Comparison of ENCODE assay signal across 25 cellular contexts in genomic region chr2:140814141-140814540, GRCh38.
"Had no signal": no experiment of that assay in that cellular context is flagged by ENCODE, and none has a peak within 500 bp of the region (broad histone marks: within the 10 kb centered on the region; RNA-seq: fewer than 3 reads in every experiment).

No MANE protein-coding gene starts in this region.

- H3K36me3 Mint-ChIP-seq: stimulated activated effector memory CD8-positive, alpha-beta T cell treated with anti-CD3 and anti-CD28 coated beads, Interleukin-12 subunit alpha, Interleukin-12 subunit beta, amount 100 ng/mL, for 72 hours had no signal

- H3K27ac Mint-ChIP-seq: activated CD8-positive, alpha-beta T cell treated with anti-CD3 and anti-CD28 coated beads, Interleukin-2, amount 10 ng/mL, durations not matched to agents 7 days and 5 days; activated T-helper 1 cell treated with anti-CD3 and anti-CD28 coated beads, Interleukin-12 subunit alpha, Interleukin-12 subunit beta, Interleukin-2, Interleukin-4 antibody, amounts not matched to agents 30 ng/mL and 10 ng/mL and 1 ng/mL, durations not matched to agents 14 hours and 24 hours and 36 hours; brain; natural killer cell; stimulated activated effector memory CD8-positive, alpha-beta T cell treated with anti-CD3 and anti-CD28 coated beads, Interleukin-12 subunit alpha, Interleukin-12 subunit beta, amount 100 ng/mL, for 72 hours; stimulated activated naive CD8-positive, alpha-beta T cell treated with anti-CD3 and anti-CD28 coated beads, Interleukin-15, amount 100 ng/mL, for 72 hours had no signal

- H3K27me3 ChIP-seq: heart right ventricle, tibial artery had no signal

- H3K9me3 ChIP-seq: tibial artery had no signal

- H3K4me1 ChIP-seq: heart right ventricle, tibial artery had no signal

- H3K4me3 ChIP-seq: heart right ventricle, tibial artery had no signal

- ATAC-seq: activated CD4-positive, CD25-positive, alpha-beta regulatory T cell treated with anti-CD3 and anti-CD28 coated beads, Interleukin-2, amount 50 U/mL, for 24 hours; activated CD8-positive, alpha-beta T cell treated with anti-CD3 and anti-CD28 coated beads, Interleukin-2, amount 10 ng/mL, durations not matched to agents 7 days and 5 days; heart right ventricle; left cardiac atrium; natural killer cell; sciatic nerve; stimulated activated effector memory CD8-positive, alpha-beta T cell treated with anti-CD3 and anti-CD28 coated beads, Interleukin-12 subunit alpha, Interleukin-12 subunit beta, amount 100 ng/mL, for 72 hours; stimulated activated naive CD8-positive, alpha-beta T cell treated with anti-CD3 and anti-CD28 coated beads, Interleukin-15, amount 100 ng/mL, for 72 hours had no signal

- H3K27ac ChIP-seq: heart right ventricle, tibial artery, VCaP had no signal

- H3K27me3 Mint-ChIP-seq: brain; stimulated activated naive CD8-positive, alpha-beta T cell treated with anti-CD3 and anti-CD28 coated beads, Interleukin-15, amount 100 ng/mL, for 72 hours had no signal

- DNase-seq: activated CD4-positive, alpha-beta T cell treated with anti-CD3 and anti-CD28 coated beads, Interleukin-2, amount 50 U/mL, for 1 hour; activated CD8-positive, alpha-beta T cell treated with anti-CD3 and anti-CD28 coated beads, Interleukin-2, amount 10 ng/mL, durations not matched to agents 7 days and 5 days; activated gamma-delta T cell; activated naive CD4-positive, alpha-beta T cell treated with anti-CD3 and anti-CD28 coated beads, Interleukin-2, amount 50 U/mL, for 16 hours; aorta; caudate nucleus; dermis blood vessel endothelial cell; effector CD8-positive, alpha-beta T cell; erythroblast; foreskin fibroblast; heart right ventricle; islet precursor cell; left cardiac atrium; midbrain; natural killer cell; small intestine; stimulated activated CD4-positive, alpha-beta T cell treated with anti-CD3 and anti-CD28 coated beads, Interleukin-2, amount 100 ng/mL, for 24 hours; stimulated activated naive CD8-positive, alpha-beta T cell treated with anti-CD3 and anti-CD28 coated beads, Interleukin-15, amount 100 ng/mL, for 72 hours; tibial artery had no signal

- H3K36me3 ChIP-seq: heart right ventricle, tibial artery had no signal

- H3K4me3 Mint-ChIP-seq: activated CD8-positive, alpha-beta T cell treated with anti-CD3 and anti-CD28 coated beads, Interleukin-2, amount 10 ng/mL, durations not matched to agents 7 days and 5 days; activated T-helper 1 cell treated with anti-CD3 and anti-CD28 coated beads, Interleukin-12 subunit alpha, Interleukin-12 subunit beta, Interleukin-2, Interleukin-4 antibody, amounts not matched to agents 30 ng/mL and 10 ng/mL and 1 ng/mL, durations not matched to agents 14 hours and 24 hours and 36 hours; brain; natural killer cell; stimulated activated effector memory CD8-positive, alpha-beta T cell treated with anti-CD3 and anti-CD28 coated beads, Interleukin-12 subunit alpha, Interleukin-12 subunit beta, amount 100 ng/mL, for 72 hours; stimulated activated naive CD8-positive, alpha-beta T cell treated with anti-CD3 and anti-CD28 coated beads, Interleukin-15, amount 100 ng/mL, for 72 hours had no signal

- H3K4me1 Mint-ChIP-seq: brain; natural killer cell; stimulated activated effector memory CD8-positive, alpha-beta T cell treated with anti-CD3 and anti-CD28 coated beads, Interleukin-12 subunit alpha, Interleukin-12 subunit beta, amount 100 ng/mL, for 72 hours; stimulated activated naive CD8-positive, alpha-beta T cell treated with anti-CD3 and anti-CD28 coated beads, Interleukin-15, amount 100 ng/mL, for 72 hours had no signal
